1 cellular context compared by ENCODE assay signal in the genomic region with DNA sequence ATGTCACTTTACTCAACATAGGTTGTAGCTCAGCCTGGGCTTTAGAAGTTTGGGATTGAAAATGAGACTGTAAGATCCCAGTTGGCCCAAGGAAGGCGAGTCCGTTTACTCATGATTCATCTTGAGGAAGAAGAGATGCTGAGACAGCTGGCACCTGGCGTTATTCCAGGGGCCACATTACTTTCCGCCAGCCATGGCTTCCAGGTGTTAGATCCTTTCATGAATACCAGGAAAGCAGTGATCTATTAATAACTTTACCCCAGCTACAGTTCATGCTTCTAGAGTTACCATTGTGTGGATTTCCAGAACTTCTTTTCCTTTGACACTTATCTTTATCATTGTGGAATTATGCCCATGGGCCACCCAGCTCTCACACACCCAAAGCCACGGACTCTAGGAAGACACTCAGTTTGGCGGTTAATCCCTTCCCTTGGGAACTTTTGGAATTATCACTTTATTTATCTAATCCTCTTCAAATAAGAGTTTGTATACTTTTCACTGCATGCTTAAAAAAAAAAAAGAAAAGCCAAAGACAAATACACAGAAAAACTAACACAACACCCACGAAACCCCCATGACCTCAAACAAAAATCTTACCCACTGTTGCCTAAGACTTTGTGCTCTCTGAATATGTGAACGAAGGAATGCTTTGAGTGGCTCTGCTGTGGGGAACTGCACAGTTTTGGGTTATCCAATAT.
A peak's percentile ranks its signal among the peaks of the same experiment; 100 is the strongest.
TF ChIP-seq lines count a peak whose summit lies in the region.

No MANE protein-coding gene starts in this region.

TF ChIP-seq in endothelial cell of umbilical vein, 7 proteins besides CTCF, POLR2A, EP300 and RAD21:
- TF ChIP-seq EZH2 (IDR thresholded peaks at IDR 0.05; ENCODE audit: borderline replicate concordance, low read depth, low read length, severe bottlenecking): no peak
- TF ChIP-seq, protein P1, sequence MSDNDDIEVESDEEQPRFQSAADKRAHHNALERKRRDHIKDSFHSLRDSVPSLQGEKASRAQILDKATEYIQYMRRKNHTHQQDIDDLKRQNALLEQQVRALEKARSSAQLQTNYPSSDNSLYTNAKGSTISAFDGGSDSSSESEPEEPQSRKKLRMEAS (IDR thresholded peaks at IDR 0.05; ENCODE audit: insufficient read depth, insufficient read length): no peak
- TF ChIP-seq FOS (IDR thresholded peaks at IDR 0.05; ENCODE audit: borderline replicate concordance, insufficient read depth, low read length): peak; percentile 50
- TF ChIP-seq MYC (IDR thresholded peaks at IDR 0.05; ENCODE audit: low read depth, low read length): no peak
- no peak for TF ChIP-seq GATA2 (IDR thresholded peaks at IDR 0.05; ENCODE audit: insufficient read depth, insufficient read length, low read depth, low read length)
- no peak for TF ChIP-seq POLR2AphosphoS5 (IDR thresholded peaks at IDR 0.05; ENCODE audit: insufficient read depth, low read depth, low read length)
- TF ChIP-seq JUN (IDR thresholded peaks at IDR 0.05; ENCODE audit: borderline replicate concordance, insufficient read depth, insufficient read length, low read depth): peak; percentile 53
